Comparison of ENCODE assay signal across 1 cellular context in the genomic region with DNA sequence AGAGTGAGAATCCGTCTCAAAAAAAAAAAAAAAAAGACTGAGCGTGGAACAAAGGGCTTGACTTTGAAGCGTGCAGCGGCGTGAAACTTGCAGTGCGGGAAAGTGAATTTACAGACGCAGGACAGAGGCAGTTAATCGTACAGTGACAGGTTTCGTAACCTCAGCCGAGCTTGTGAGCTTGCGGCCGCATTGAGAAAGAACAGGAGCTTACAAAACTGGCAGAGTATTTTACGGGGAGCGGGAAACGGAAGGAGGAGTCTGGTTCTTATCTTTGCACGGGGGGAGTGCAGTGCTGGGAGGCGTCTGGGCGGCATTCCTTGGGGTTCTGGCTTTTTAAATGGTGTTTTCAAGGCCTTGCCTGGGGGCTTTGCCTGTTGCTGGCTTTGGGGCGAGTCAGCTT.
TF ChIP-seq lines count a peak whose summit lies in the region.

No MANE protein-coding gene starts in this region.

TF ChIP-seq in K562, 482 proteins besides CTCF, POLR2A, EP300 and RAD21 (continued from another document and continues in another):
- TF ChIP-seq, protein P1, sequence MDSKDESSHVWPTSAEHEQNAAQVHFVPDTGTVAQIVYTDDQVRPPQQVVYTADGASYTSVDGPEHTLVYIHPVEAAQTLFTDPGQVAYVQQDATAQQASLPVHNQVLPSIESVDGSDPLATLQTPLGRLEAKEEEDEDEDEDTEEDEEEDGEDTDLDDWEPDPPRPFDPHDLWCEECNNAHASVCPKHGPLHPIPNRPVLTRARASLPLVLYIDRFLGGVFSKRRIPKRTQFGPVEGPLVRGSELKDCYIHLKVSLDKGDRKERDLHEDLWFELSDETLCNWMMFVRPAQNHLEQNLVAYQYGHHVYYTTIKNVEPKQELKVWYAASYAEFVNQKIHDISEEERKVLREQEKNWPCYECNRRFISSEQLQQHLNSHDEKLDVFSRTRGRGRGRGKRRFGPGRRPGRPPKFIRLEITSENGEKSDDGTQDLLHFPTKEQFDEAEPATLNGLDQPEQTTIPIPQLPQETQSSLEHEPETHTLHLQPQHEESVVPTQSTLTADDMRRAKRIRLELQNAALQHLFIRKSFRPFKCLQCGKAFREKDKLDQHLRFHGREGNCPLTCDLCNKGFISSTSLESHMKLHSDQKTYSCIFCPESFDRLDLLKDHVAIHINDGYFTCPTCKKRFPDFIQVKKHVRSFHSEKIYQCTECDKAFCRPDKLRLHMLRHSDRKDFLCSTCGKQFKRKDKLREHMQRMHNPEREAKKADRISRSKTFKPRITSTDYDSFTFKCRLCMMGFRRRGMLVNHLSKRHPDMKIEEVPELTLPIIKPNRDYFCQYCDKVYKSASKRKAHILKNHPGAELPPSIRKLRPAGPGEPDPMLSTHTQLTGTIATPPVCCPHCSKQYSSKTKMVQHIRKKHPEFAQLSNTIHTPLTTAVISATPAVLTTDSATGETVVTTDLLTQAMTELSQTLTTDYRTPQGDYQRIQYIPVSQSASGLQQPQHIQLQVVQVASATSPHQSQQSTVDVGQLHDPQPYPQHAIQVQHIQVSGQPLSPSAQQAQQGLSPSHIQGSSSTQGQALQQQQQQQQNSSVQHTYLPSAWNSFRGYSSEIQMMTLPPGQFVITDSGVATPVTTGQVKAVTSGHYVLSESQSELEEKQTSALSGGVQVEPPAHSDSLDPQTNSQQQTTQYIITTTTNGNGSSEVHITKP (IDR thresholded peaks at IDR 0.05; ENCODE audit: partially characterized antibody): peak; percentile 23
- 0 out of 2 replicates have a peak, but pooled peaks have one; percentile 23 for TF ChIP-seq MYNN (IDR thresholded peaks at IDR 0.05)
- no peak for TF ChIP-seq MYNN (CRISPR knock-in tag; IDR thresholded peaks at IDR 0.05)
- peak; percentile 80 for TF ChIP-seq CXXC5 (CRISPR knock-in tag; IDR thresholded peaks at IDR 0.05)
- peak; percentile 43 for TF ChIP-seq KDM5B (IDR thresholded peaks at IDR 0.05; ENCODE audit: insufficient replicate concordance, low read depth, low read length)
- TF ChIP-seq PTBP1 (IDR thresholded peaks at IDR 0.05; ENCODE audit: low read depth, low read length): no peak
- TF ChIP-seq, protein P2, sequence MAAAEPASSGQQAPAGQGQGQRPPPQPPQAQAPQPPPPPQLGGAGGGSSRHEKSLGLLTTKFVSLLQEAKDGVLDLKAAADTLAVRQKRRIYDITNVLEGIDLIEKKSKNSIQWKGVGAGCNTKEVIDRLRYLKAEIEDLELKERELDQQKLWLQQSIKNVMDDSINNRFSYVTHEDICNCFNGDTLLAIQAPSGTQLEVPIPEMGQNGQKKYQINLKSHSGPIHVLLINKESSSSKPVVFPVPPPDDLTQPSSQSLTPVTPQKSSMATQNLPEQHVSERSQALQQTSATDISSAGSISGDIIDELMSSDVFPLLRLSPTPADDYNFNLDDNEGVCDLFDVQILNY (CRISPR knock-in tag; IDR thresholded peaks at IDR 0.05): no peak
- no peak for TF ChIP-seq MEF2D (tag; conservative IDR thresholded peaks at IDR 0.05; ENCODE audit: low read depth)
- TF ChIP-seq TBL1XR1 (IDR thresholded peaks at IDR 0.05; ENCODE audit: low read length in 2 of 2): peak in 1 of 2 experiments; percentile 75; a peak in 2 of 4 replicates
- peak; percentile 64 for TF ChIP-seq RBFOX2 (IDR thresholded peaks at IDR 0.05; ENCODE audit: low read depth, low read length)
- peak; percentile 43 for TF ChIP-seq ZNF384 (IDR thresholded peaks at IDR 0.05; ENCODE audit: low read depth, low read length)
- TF ChIP-seq PML (IDR thresholded peaks at IDR 0.05; ENCODE audit: low read length): peak; percentile 54; the same call in 1 of the 2 replicates
- peak; percentile 74; the same call in 1 of the 2 replicates for TF ChIP-seq LEF1 (IDR thresholded peaks at IDR 0.05)
- peak; percentile 96 for TF ChIP-seq TRIM24 (IDR thresholded peaks at IDR 0.05)
- TF ChIP-seq, protein P3, sequence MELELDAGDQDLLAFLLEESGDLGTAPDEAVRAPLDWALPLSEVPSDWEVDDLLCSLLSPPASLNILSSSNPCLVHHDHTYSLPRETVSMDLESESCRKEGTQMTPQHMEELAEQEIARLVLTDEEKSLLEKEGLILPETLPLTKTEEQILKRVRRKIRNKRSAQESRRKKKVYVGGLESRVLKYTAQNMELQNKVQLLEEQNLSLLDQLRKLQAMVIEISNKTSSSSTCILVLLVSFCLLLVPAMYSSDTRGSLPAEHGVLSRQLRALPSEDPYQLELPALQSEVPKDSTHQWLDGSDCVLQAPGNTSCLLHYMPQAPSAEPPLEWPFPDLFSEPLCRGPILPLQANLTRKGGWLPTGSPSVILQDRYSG (tag; conservative IDR thresholded peaks at IDR 0.05; ENCODE audit: low read depth): no peak
- TF ChIP-seq ZNF282 (CRISPR knock-in tag; IDR thresholded peaks at IDR 0.05): no peak
- TF ChIP-seq, protein P4, sequence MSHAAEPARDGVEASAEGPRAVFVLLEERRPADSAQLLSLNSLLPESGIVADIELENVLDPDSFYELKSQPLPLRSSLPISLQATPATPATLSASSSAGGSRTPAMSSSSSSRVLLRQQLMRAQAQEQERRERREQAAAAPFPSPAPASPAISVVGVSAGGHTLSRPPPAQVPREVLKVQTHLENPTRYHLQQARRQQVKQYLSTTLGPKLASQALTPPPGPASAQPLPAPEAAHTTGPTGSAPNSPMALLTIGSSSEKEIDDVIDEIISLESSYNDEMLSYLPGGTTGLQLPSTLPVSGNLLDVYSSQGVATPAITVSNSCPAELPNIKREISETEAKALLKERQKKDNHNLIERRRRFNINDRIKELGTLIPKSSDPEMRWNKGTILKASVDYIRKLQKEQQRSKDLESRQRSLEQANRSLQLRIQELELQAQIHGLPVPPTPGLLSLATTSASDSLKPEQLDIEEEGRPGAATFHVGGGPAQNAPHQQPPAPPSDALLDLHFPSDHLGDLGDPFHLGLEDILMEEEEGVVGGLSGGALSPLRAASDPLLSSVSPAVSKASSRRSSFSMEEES (CRISPR knock-in tag; IDR thresholded peaks at IDR 0.05): no peak
- TF ChIP-seq MAFG (tag; conservative IDR thresholded peaks at IDR 0.05): no peak
- TF ChIP-seq ARID1B (IDR thresholded peaks at IDR 0.05): peak; percentile 74
- no peak for TF ChIP-seq ZNF232 (CRISPR knock-in tag; IDR thresholded peaks at IDR 0.05)
- TF ChIP-seq HDAC8 (tag; IDR thresholded peaks at IDR 0.05): no peak
- TF ChIP-seq, protein P5, sequence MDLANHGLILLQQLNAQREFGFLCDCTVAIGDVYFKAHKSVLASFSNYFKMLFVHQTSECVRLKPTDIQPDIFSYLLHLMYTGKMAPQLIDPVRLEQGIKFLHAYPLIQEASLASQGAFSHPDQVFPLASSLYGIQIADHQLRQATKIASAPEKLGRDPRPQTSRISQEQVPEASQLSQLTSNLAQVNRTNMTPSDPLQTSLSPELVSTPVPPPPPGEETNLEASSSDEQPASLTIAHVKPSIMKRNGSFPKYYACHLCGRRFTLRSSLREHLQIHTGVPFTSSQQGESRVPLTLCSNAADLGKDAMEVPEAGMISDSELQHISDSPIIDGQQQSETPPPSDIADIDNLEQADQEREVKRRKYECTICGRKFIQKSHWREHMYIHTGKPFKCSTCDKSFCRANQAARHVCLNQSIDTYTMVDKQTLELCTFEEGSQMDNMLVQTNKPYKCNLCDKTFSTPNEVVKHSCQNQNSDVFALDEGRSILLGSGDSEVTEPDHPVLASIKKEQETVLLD (IDR thresholded peaks at IDR 0.05): peak; percentile 43; the same call in 1 of the 2 replicates
- TF ChIP-seq YY1 (IDR thresholded peaks at IDR 0.05; ENCODE audit: borderline replicate concordance in 1 of 3, control insufficient read depth in 1 of 3, extremely low read depth in 1 of 3, insufficient read depth in 3 of 3, insufficient read length in 1 of 3, insufficient replicate concordance in 2 of 3, low read depth in 1 of 3, low read length in 2 of 3): peak in 1 of 3 experiments; percentile 34
- peak; percentile 65 for TF ChIP-seq NCOR1 (IDR thresholded peaks at IDR 0.05)
- no peak for TF ChIP-seq NR2F6 (CRISPR knock-in tag; IDR thresholded peaks at IDR 0.05)
- peak; percentile 35; the same call in 1 of the 2 replicates for TF ChIP-seq POLR2AphosphoS5 (IDR thresholded peaks at IDR 0.05; ENCODE audit: control insufficient read depth, insufficient read depth, low read depth, low read length)
- peak; percentile 18; the same call in 1 of the 2 replicates for TF ChIP-seq MBD2 (IDR thresholded peaks at IDR 0.05; ENCODE audit: borderline replicate concordance, low read depth)
- TF ChIP-seq, protein P6, sequence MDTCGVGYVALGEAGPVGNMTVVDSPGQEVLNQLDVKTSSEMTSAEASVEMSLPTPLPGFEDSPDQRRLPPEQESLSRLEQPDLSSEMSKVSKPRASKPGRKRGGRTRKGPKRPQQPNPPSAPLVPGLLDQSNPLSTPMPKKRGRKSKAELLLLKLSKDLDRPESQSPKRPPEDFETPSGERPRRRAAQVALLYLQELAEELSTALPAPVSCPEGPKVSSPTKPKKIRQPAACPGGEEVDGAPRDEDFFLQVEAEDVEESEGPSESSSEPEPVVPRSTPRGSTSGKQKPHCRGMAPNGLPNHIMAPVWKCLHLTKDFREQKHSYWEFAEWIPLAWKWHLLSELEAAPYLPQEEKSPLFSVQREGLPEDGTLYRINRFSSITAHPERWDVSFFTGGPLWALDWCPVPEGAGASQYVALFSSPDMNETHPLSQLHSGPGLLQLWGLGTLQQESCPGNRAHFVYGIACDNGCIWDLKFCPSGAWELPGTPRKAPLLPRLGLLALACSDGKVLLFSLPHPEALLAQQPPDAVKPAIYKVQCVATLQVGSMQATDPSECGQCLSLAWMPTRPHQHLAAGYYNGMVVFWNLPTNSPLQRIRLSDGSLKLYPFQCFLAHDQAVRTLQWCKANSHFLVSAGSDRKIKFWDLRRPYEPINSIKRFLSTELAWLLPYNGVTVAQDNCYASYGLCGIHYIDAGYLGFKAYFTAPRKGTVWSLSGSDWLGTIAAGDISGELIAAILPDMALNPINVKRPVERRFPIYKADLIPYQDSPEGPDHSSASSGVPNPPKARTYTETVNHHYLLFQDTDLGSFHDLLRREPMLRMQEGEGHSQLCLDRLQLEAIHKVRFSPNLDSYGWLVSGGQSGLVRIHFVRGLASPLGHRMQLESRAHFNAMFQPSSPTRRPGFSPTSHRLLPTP (IDR thresholded peaks at IDR 0.05; ENCODE audit: borderline replicate concordance, extremely low read depth, insufficient read length): no peak
- 0 out of 2 replicates have a peak, but pooled peaks have one; percentile 17 for TF ChIP-seq TARDBP (IDR thresholded peaks at IDR 0.05)
- TF ChIP-seq MEIS2 (IDR thresholded peaks at IDR 0.05; ENCODE audit: partially characterized antibody): peak; percentile 97
- TF ChIP-seq, protein P7, sequence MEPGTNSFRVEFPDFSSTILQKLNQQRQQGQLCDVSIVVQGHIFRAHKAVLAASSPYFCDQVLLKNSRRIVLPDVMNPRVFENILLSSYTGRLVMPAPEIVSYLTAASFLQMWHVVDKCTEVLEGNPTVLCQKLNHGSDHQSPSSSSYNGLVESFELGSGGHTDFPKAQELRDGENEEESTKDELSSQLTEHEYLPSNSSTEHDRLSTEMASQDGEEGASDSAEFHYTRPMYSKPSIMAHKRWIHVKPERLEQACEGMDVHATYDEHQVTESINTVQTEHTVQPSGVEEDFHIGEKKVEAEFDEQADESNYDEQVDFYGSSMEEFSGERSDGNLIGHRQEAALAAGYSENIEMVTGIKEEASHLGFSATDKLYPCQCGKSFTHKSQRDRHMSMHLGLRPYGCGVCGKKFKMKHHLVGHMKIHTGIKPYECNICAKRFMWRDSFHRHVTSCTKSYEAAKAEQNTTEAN (CRISPR knock-in tag; IDR thresholded peaks at IDR 0.05): no peak
- TF ChIP-seq BCOR (IDR thresholded peaks at IDR 0.05): peak; percentile 94
- TF ChIP-seq SRSF9 (IDR thresholded peaks at IDR 0.05; ENCODE audit: borderline replicate concordance, low read depth, low read length): no peak
- peak; percentile 50; the same call in 1 of the 2 replicates for TF ChIP-seq SMARCC2 (IDR thresholded peaks at IDR 0.05; ENCODE audit: low read depth)
- peak; percentile 82 for TF ChIP-seq NBN (IDR thresholded peaks at IDR 0.05; ENCODE audit: low read depth)
- no peak for TF ChIP-seq CCAR2 (IDR thresholded peaks at IDR 0.05; ENCODE audit: low read depth, low read length)
- TF ChIP-seq, protein P8, sequence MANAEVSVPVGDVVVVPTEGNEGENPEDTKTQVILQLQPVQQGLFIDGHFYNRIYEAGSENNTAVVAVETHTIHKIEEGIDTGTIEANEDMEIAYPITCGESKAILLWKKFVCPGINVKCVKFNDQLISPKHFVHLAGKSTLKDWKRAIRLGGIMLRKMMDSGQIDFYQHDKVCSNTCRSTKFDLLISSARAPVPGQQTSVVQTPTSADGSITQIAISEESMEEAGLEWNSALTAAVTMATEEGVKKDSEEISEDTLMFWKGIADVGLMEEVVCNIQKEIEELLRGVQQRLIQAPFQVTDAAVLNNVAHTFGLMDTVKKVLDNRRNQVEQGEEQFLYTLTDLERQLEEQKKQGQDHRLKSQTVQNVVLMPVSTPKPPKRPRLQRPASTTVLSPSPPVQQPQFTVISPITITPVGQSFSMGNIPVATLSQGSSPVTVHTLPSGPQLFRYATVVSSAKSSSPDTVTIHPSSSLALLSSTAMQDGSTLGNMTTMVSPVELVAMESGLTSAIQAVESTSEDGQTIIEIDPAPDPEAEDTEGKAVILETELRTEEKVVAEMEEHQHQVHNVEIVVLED (CRISPR knock-in tag; IDR thresholded peaks at IDR 0.05): no peak
- peak; percentile 31; the same call in 1 of the 2 replicates for TF ChIP-seq CTBP1 (IDR thresholded peaks at IDR 0.05; ENCODE audit: borderline replicate concordance)
- TF ChIP-seq CAMTA2 (CRISPR knock-in tag; conservative IDR thresholded peaks at IDR 0.05): no peak
- TF ChIP-seq, protein P9, sequence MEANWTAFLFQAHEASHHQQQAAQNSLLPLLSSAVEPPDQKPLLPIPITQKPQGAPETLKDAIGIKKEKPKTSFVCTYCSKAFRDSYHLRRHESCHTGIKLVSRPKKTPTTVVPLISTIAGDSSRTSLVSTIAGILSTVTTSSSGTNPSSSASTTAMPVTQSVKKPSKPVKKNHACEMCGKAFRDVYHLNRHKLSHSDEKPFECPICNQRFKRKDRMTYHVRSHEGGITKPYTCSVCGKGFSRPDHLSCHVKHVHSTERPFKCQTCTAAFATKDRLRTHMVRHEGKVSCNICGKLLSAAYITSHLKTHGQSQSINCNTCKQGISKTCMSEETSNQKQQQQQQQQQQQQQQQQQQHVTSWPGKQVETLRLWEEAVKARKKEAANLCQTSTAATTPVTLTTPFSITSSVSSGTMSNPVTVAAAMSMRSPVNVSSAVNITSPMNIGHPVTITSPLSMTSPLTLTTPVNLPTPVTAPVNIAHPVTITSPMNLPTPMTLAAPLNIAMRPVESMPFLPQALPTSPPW (CRISPR knock-in tag; IDR thresholded peaks at IDR 0.05): peak; percentile 98
- TF ChIP-seq ATF7 (IDR thresholded peaks at IDR 0.05): peak; percentile 42; the same call in 1 of the 2 replicates
- no peak for TF ChIP-seq RBM39 (optimal IDR thresholded peaks at IDR 0.05; ENCODE audit: low read depth, low read length)
- TF ChIP-seq, protein P10, sequence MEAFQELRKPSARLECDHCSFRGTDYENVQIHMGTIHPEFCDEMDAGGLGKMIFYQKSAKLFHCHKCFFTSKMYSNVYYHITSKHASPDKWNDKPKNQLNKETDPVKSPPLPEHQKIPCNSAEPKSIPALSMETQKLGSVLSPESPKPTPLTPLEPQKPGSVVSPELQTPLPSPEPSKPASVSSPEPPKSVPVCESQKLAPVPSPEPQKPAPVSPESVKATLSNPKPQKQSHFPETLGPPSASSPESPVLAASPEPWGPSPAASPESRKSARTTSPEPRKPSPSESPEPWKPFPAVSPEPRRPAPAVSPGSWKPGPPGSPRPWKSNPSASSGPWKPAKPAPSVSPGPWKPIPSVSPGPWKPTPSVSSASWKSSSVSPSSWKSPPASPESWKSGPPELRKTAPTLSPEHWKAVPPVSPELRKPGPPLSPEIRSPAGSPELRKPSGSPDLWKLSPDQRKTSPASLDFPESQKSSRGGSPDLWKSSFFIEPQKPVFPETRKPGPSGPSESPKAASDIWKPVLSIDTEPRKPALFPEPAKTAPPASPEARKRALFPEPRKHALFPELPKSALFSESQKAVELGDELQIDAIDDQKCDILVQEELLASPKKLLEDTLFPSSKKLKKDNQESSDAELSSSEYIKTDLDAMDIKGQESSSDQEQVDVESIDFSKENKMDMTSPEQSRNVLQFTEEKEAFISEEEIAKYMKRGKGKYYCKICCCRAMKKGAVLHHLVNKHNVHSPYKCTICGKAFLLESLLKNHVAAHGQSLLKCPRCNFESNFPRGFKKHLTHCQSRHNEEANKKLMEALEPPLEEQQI (IDR thresholded peaks at IDR 0.05): no peak
